10 cellular contexts compared by ENCODE assay signal in genomic region chr1:7644906-7645750, GRCh38.
DNase-seq lines count a peak whose midpoint lies in the region; ATAC-seq, FAIRE-seq and TF ChIP-seq lines count a peak whose summit lies in the region.
"Had no signal": no experiment of that assay in that cellular context is flagged by ENCODE, and none has a peak within 500 bp of the region (broad histone marks: within the 10 kb centered on the region; RNA-seq: fewer than 3 reads in every experiment).

No MANE protein-coding gene starts in this region.

- intact Hi-C loops in lower lobe of right lung (cut with DNase I), result loop anchor here (10.0 kb wide), 1 partner anchor 600 kb away; no protein-coding TSS in a partner anchor

- no peaks in the 10 kb centered on the region for H3K36me3 ChIP-seq in lower lobe of right lung

- no peak overlapping the region for H3K4me3 ChIP-seq in lower lobe of right lung

- H3K4me1 ChIP-seq in lower lobe of right lung, result peaks cover 41% of the 10 kb centered on the region

- peaks cover 4% of the 10 kb centered on the region for H3K27me3 ChIP-seq in lower lobe of right lung (ENCODE audit: low read depth)

- DNase-seq in C1 segment of cervical spinal cord (lab: John Stamatoyannopoulos, UW) (peak in 11 of 14 donors; percentile 14 to 94 (median 58)), NCI-H2081 treated with DMSO at 0.1 percent for 48 hours (lab: John Stamatoyannopoulos, UW) (peak; percentile 71), astrocyte of the hippocampus (ENCODE audit: low read depth, low spot score) (peak; percentile 31), lower lobe of right lung (peak; percentile 82), AML-193 (lab: John Stamatoyannopoulos, UW) (no peak), frontal cortex (ENCODE audit: low spot score in 2 of 2) (no peak)
- DNase-seq in activated CD4-positive, alpha-beta T cell treated with anti-CD3 and anti-CD28 coated beads, Interleukin-2, amount 50 U/mL, for 48 hours, result no peak
- DNase-seq: MV-4-11 had no signal

- peak; percentile 37 to 55 for ATAC-seq in lower lobe of right lung
- no peak for ATAC-seq in GM21423 (IDR thresholded peaks at IDR 0.05; ENCODE audit: unreplicated experiment)
- ATAC-seq: sciatic nerve had no signal

- no peak overlapping the region for H3K27ac ChIP-seq in lower lobe of right lung

- FAIRE-seq in frontal cortex (lab: Jason Lieb, UNC), result no peak

- no peak for TF ChIP-seq CTCF in lower lobe of right lung (IDR thresholded peaks at IDR 0.05)

- H3K9me3 ChIP-seq in lower lobe of right lung, result peaks cover 3% of the 10 kb centered on the region

Comparison
In these comparisons a context has a peak if more than half of its experiments do, and no peak if none do; other contexts are left out.
1. DNase-seq: peak in C1 segment of cervical spinal cord (11 of 14), NCI-H2081 treated with DMSO at 0.1 percent for 48 hours (single experiment), astrocyte of the hippocampus (single experiment) and lower lobe of right lung (single experiment); none in activated CD4-positive, alpha-beta T cell treated with anti-CD3 and anti-CD28 coated beads, Interleukin-2, amount 50 U/mL, for 48 hours (0 of 2), AML-193 (0 of 2) and frontal cortex (0 of 2).